ENCODE assay signal across 1 cellular context in the genomic region with DNA sequence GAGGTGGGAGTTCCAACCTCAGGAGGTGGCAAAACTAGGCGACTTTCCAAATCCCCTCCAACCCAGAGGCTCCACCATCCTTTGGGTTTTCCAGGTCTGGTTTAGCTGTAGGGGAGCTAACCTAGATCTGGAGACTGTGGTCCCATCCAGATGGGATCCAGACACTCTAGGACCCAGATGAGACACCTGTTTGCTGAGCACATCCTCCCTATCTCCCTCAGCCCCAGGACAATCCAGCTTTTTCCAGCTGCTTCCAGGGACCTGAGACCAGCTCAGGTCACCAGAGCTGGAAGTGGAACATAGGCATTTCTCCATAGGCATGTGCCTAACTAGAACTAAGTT.
TF ChIP-seq lines count a peak whose summit lies in the region.

No MANE protein-coding gene starts in this region.

TF ChIP-seq in GM12878, 131 proteins besides CTCF, POLR2A, EP300 and RAD21:
- TF ChIP-seq SUZ12 (IDR thresholded peaks at IDR 0.05; ENCODE audit: unreplicated experiment) (no peak), ZNF207 (IDR thresholded peaks at IDR 0.05; ENCODE audit: borderline replicate concordance) (no peak), ZNF622 (IDR thresholded peaks at IDR 0.05) (no peak), MEF2A (IDR thresholded peaks at IDR 0.05; ENCODE audit: insufficient read depth, low read depth, low read length) (no peak), SREBF1 (IDR thresholded peaks at IDR 0.05; ENCODE audit: low read length) (no peak), EED (IDR thresholded peaks at IDR 0.05; ENCODE audit: low read depth) (no peak), HCFC1 (IDR thresholded peaks at IDR 0.05; ENCODE audit: low read length) (no peak), MXI1 (IDR thresholded peaks at IDR 0.05; ENCODE audit: low read depth, low read length) (no peak), POLR2AphosphoS5 (IDR thresholded peaks at IDR 0.05; ENCODE audit: low read length) (no peak)
- TF ChIP-seq, protein P1, sequence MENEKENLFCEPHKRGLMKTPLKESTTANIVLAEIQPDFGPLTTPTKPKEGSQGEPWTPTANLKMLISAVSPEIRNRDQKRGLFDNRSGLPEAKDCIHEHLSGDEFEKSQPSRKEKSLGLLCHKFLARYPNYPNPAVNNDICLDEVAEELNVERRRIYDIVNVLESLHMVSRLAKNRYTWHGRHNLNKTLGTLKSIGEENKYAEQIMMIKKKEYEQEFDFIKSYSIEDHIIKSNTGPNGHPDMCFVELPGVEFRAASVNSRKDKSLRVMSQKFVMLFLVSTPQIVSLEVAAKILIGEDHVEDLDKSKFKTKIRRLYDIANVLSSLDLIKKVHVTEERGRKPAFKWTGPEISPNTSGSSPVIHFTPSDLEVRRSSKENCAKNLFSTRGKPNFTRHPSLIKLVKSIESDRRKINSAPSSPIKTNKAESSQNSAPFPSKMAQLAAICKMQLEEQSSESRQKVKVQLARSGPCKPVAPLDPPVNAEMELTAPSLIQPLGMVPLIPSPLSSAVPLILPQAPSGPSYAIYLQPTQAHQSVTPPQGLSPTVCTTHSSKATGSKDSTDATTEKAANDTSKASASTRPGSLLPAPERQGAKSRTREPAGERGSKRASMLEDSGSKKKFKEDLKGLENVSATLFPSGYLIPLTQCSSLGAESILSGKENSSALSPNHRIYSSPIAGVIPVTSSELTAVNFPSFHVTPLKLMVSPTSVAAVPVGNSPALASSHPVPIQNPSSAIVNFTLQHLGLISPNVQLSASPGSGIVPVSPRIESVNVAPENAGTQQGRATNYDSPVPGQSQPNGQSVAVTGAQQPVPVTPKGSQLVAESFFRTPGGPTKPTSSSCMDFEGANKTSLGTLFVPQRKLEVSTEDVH (IDR thresholded peaks at IDR 0.05; ENCODE audit: low read depth, partially characterized antibody), result no peak
